In genomic region chr20:22389836-22390542, GRCh38 we compare ENCODE assay signal across 9 cellular contexts.
A peak's percentile ranks its signal among the peaks of the same experiment; 100 is the strongest.
DNase-seq lines count a peak whose midpoint lies in the region; TF ChIP-seq lines count a peak whose summit lies in the region.
"Had no signal": no experiment of that assay in that cellular context is flagged by ENCODE, and none has a peak within 500 bp of the region (broad histone marks: within the 10 kb centered on the region; RNA-seq: fewer than 3 reads in every experiment).

No MANE protein-coding gene starts in this region.

- H3K4me2 ChIP-seq in hepatocyte (no peak overlapping the region), Karpas-422 (ENCODE audit: low read depth, low read length, poor library complexity, severe bottlenecking) (no peak overlapping the region)

- H4K20me1 ChIP-seq in hepatocyte (ENCODE audit: insufficient read depth, poor library complexity, severe bottlenecking): no peaks in the 10 kb centered on the region
- H4K20me1 ChIP-seq in Karpas-422 (ENCODE audit: insufficient read depth, low read depth, low read length): no peaks in the 10 kb centered on the region

- H3K4me3 ChIP-seq in hepatocyte (no peak overlapping the region), Karpas-422 (ENCODE audit: low read length) (no peak overlapping the region), esophagus muscularis mucosa (no peak overlapping the region), A673 (ENCODE audit: low read depth, low read length, poor library complexity, severe bottlenecking) (no peak overlapping the region), ovary (no peak overlapping the region)

- no peak overlapping the region for H3K27ac ChIP-seq in hepatocyte
- H3K27ac ChIP-seq in Karpas-422 (ENCODE audit: low read length): no peak overlapping the region
- no peak overlapping the region for H3K27ac ChIP-seq in esophagus muscularis mucosa (replicated peaks in 1 of 4)
- no peak overlapping the region for H3K27ac ChIP-seq in A673 (ENCODE audit: low read depth, low read length, poor library complexity, severe bottlenecking)
- no peak overlapping the region for H3K27ac ChIP-seq in ovary
- H3K27ac ChIP-seq: HL-60 had no signal

- CTCF ChIA-PET in A673 (lab: Charles Lee): no interaction called here

- TF ChIP-seq EP300 in esophagus muscularis mucosa (IDR thresholded peaks at IDR 0.05) (no peak), ovary (IDR thresholded peaks at IDR 0.05) (no peak)

- H3K9me3 ChIP-seq in hepatocyte (ENCODE audit: low read depth) (no peaks in the 10 kb centered on the region), Karpas-422 (ENCODE audit: low read length) (no peaks in the 10 kb centered on the region), esophagus muscularis mucosa (no peaks in the 10 kb centered on the region), A673 (ENCODE audit: low read depth, low read length, poor library complexity, severe bottlenecking) (no peaks in the 10 kb centered on the region), ovary (no peaks in the 10 kb centered on the region)

- H3K4me1 ChIP-seq in hepatocyte (ENCODE audit: insufficient read depth) (no peaks in the 10 kb centered on the region), Karpas-422 (ENCODE audit: low read length) (no peaks in the 10 kb centered on the region), esophagus muscularis mucosa (no peaks in the 10 kb centered on the region), A673 (ENCODE audit: insufficient read depth, low read length, poor library complexity, severe bottlenecking) (no peaks in the 10 kb centered on the region), ovary (ENCODE audit: insufficient read depth) (no peaks in the 10 kb centered on the region)

- no peak overlapping the region for H3K9ac ChIP-seq in Karpas-422 (ENCODE audit: low read length)

- no peaks in the 10 kb centered on the region for H3K36me3 ChIP-seq in hepatocyte (replicated peaks; ENCODE audit: insufficient read depth, low read depth)
- no peaks in the 10 kb centered on the region for H3K36me3 ChIP-seq in Karpas-422 (ENCODE audit: insufficient read depth, low read length)
- no peaks in the 10 kb centered on the region for H3K36me3 ChIP-seq in esophagus muscularis mucosa
- no peaks in the 10 kb centered on the region for H3K36me3 ChIP-seq in A673 (ENCODE audit: insufficient read depth, low read length, poor library complexity, severe bottlenecking)
- no peaks in the 10 kb centered on the region for H3K36me3 ChIP-seq in ovary

- H2AFZ ChIP-seq in hepatocyte (no peak overlapping the region), Karpas-422 (ENCODE audit: low read length) (no peak overlapping the region)

- H3K79me2 ChIP-seq in hepatocyte (no peaks in the 10 kb centered on the region), Karpas-422 (ENCODE audit: low read length) (no peaks in the 10 kb centered on the region)

- intact Hi-C loops in esophagus muscularis mucosa (cut with DNase I) (no loop called here), A673 (cut with micrococcal nuclease; ENCODE audit: unreplicated experiment) (no loop called here), ovary (cut with DNase I) (no loop called here)

- WGBS in hepatocyte (ENCODE audit: low lambda C conversion rate, missing lambda C conversion rate): 50% methylated on average over 8 of the region's 8 CpGs
- WGBS in esophagus muscularis mucosa: 77% methylated on average over 8 of the region's 8 CpGs
- WGBS in ovary, 3 donors: 52 to 60% (median 54%) methylated on average over 8 of the region's 8 CpGs

- no TSS peak for BruUV-seq in A673 (replicated peaks; lab: Mats Ljungman, UMichigan)

- no peaks in the 10 kb centered on the region for H3K9me2 ChIP-seq in hepatocyte (replicated peaks; ENCODE audit: insufficient read depth)
- no peaks in the 10 kb centered on the region for H3K9me2 ChIP-seq in Karpas-422 (replicated peaks; ENCODE audit: insufficient read depth, low read length)

- TF ChIP-seq CTCF in hepatocyte (IDR thresholded peaks at IDR 0.05; ENCODE audit: poor library complexity): no peak
- TF ChIP-seq CTCF in esophagus muscularis mucosa (IDR thresholded peaks at IDR 0.05): no peak
- TF ChIP-seq CTCF in A673 (conservative IDR thresholded peaks at IDR 0.05; ENCODE audit: low read depth, low read length): no peak
- no peak for TF ChIP-seq CTCF in ovary (IDR thresholded peaks at IDR 0.05)

- TF ChIP-seq POLR2A in esophagus muscularis mucosa (IDR thresholded peaks at IDR 0.05; ENCODE audit: low read depth): no peak
- no peak for TF ChIP-seq POLR2A in ovary (IDR thresholded peaks at IDR 0.05)

- POLR2A ChIA-PET in A673 (lab: Charles Lee; ENCODE audit: low non-redundant PET): no interaction called here

- peaks cover 25% of the 10 kb centered on the region for H3K27me3 ChIP-seq in hepatocyte
- no peaks in the 10 kb centered on the region for H3K27me3 ChIP-seq in Karpas-422 (ENCODE audit: low read length)
- peaks cover 0 to 35% (median 0%) of the 10 kb centered on the region in 4 donors for H3K27me3 ChIP-seq in esophagus muscularis mucosa
- peaks cover 31% of the 10 kb centered on the region for H3K27me3 ChIP-seq in A673 (replicated peaks; ENCODE audit: insufficient read depth, low read depth, low read length, poor library complexity)
- H3K27me3 ChIP-seq in ovary: no peaks in the 10 kb centered on the region

- peak; percentile 93 for DNase-seq in A172 (ENCODE audit: low spot score)
- peak; percentile 98 for DNase-seq in M059J (ENCODE audit: low read depth)
- peak; percentile 86 for DNase-seq in RKO (ENCODE audit: low spot score)
- DNase-seq in hepatocyte (ENCODE audit: low spot score): peak; percentile 65
- no peak for DNase-seq in Karpas-422
- DNase-seq in esophagus muscularis mucosa (ENCODE audit: extremely low spot score): no peak
- no peak for DNase-seq in A673 (ENCODE audit: low spot score)
- DNase-seq in ovary: no peak

Comparison
In these comparisons a context has a peak if more than half of its experiments do, and no peak if none do; other contexts are left out.
1. DNase-seq: peak in A172 (single experiment), M059J (single experiment), RKO (single experiment) and hepatocyte (single experiment); none in Karpas-422 (single experiment), esophagus muscularis mucosa (single experiment), A673 (single experiment) and ovary (0 of 5).